In the genomic region with DNA sequence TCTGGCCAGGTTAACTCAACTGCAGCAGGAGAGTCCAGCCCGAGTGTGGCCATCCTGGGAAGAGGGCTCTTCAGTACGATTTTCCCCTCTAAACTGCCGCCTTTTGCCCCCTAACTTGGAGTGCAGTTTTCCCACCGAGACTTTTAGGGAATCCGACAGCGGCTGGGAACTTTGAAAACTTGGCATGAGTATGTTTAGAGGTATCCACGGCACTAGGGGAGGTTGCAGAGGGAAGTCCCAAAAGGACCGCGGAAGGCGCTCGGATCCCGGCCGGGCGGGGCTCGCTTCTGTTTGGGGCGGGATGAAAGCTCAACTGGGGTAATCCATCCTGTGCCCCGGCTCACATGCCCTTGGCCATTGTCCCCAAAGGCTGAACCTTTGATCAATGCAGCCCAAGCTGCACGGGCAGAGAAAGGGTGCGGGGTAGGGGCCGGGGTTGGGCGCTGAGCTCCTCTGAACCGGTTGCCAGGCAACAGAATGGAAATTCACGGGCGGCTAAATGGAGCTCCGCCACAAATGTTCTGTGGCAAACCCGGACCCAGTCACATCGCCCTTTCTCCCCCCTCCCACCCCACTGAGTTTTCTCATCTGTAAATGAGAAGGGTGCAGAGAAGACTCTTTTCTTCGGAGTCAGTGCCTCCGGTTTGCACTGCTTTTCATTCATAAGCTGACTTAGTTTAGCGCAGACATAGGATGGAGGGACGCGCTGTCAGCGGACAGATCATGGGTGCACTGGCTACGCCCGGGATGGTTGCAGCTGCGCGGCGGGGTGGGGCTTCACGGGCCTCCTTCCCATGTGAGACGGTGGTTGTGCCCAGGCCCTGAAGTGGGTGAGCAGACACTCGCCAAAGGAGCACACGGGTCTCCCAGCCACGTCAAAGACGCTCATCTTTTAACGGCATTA, we compare ENCODE assay signal across 1 cellular context.
TF ChIP-seq lines count a peak whose summit lies in the region.

No MANE protein-coding gene starts in this region.

TF ChIP-seq in WTC11, 78 proteins besides CTCF, POLR2A, EP300 and RAD21 (continued from another document):
- TF ChIP-seq, protein P1, sequence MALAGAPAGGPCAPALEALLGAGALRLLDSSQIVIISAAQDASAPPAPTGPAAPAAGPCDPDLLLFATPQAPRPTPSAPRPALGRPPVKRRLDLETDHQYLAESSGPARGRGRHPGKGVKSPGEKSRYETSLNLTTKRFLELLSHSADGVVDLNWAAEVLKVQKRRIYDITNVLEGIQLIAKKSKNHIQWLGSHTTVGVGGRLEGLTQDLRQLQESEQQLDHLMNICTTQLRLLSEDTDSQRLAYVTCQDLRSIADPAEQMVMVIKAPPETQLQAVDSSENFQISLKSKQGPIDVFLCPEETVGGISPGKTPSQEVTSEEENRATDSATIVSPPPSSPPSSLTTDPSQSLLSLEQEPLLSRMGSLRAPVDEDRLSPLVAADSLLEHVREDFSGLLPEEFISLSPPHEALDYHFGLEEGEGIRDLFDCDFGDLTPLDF (CRISPR knock-in tag; IDR thresholded peaks at IDR 0.05) = no peak
- TF ChIP-seq CDX4 (CRISPR knock-in tag; IDR thresholded peaks at IDR 0.05; ENCODE audit: borderline replicate concordance) = no peak
- no peak for TF ChIP-seq FOXK1 (CRISPR knock-in tag; IDR thresholded peaks at IDR 0.05)
- no peak for TF ChIP-seq JUN (CRISPR knock-in tag; IDR thresholded peaks at IDR 0.05)
- no peak for TF ChIP-seq HMGXB4 (CRISPR knock-in tag; IDR thresholded peaks at IDR 0.05)
- TF ChIP-seq TEAD4 (CRISPR knock-in tag; IDR thresholded peaks at IDR 0.05) = no peak
- TF ChIP-seq ZNF532 (CRISPR knock-in tag; IDR thresholded peaks at IDR 0.05; ENCODE audit: borderline replicate concordance) = no peak
- TF ChIP-seq MLX (CRISPR knock-in tag; IDR thresholded peaks at IDR 0.05) = no peak
- no peak for TF ChIP-seq ZNF121 (CRISPR knock-in tag; IDR thresholded peaks at IDR 0.05)
TF ChIP-seq in WTC11: peak in this region for 0.
